1 cellular context compared by ENCODE assay signal in the genomic region with DNA sequence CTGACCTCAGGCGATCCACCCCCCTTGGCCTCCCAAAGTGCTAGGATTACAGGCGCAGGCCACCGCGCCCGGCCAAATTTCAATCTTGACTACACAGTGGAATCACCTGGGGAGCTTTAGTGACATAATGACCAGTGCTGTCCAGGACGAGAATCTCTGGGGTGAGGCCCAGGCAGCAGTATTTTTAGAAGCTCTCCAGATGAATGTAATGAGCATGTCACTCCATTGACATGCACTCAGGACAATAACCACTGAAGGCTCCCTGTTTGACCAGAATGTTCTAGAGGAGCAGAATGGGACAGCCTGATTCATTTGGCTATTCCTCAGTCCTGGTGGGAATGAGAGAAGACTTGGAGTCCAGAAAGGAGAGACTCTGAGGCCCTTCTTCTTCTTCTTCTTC.
TF ChIP-seq lines count a peak whose summit lies in the region.

No MANE protein-coding gene starts in this region.

TF ChIP-seq in IMR-90, 13 proteins besides CTCF, POLR2A, EP300 and RAD21:
- TF ChIP-seq SMC3 (IDR thresholded peaks at IDR 0.05; ENCODE audit: low read depth, low read length) (no peak), NFE2L2 (IDR thresholded peaks at IDR 0.05; ENCODE audit: low read depth, low read length) (no peak), USF2 (IDR thresholded peaks at IDR 0.05; ENCODE audit: low read depth, low read length) (no peak), MAZ (IDR thresholded peaks at IDR 0.05; ENCODE audit: borderline replicate concordance, low read depth, low read length) (no peak), CHD1 (IDR thresholded peaks at IDR 0.05; ENCODE audit: low read depth, low read length) (no peak), FOS (IDR thresholded peaks at IDR 0.05; ENCODE audit: low read depth, low read length) (no peak), RFX5 (IDR thresholded peaks at IDR 0.05; ENCODE audit: low read depth, low read length) (no peak), MXI1 (IDR thresholded peaks at IDR 0.05; ENCODE audit: borderline replicate concordance, low read depth, low read length) (no peak), BHLHE40 (IDR thresholded peaks at IDR 0.05; ENCODE audit: low read depth, low read length) (no peak), RCOR1 (IDR thresholded peaks at IDR 0.05; ENCODE audit: insufficient replicate concordance, low read length) (no peak), MAFK (IDR thresholded peaks at IDR 0.05; ENCODE audit: low read depth, low read length) (no peak), CEBPB (IDR thresholded peaks at IDR 0.05; ENCODE audit: low read depth, low read length) (no peak)
- TF ChIP-seq, protein P1, sequence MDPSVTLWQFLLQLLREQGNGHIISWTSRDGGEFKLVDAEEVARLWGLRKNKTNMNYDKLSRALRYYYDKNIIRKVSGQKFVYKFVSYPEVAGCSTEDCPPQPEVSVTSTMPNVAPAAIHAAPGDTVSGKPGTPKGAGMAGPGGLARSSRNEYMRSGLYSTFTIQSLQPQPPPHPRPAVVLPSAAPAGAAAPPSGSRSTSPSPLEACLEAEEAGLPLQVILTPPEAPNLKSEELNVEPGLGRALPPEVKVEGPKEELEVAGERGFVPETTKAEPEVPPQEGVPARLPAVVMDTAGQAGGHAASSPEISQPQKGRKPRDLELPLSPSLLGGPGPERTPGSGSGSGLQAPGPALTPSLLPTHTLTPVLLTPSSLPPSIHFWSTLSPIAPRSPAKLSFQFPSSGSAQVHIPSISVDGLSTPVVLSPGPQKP (IDR thresholded peaks at IDR 0.05; ENCODE audit: borderline replicate concordance, low read depth, low read length): no peak
